Comparison of ENCODE assay signal across 3 cellular contexts in genomic region chr13:54174001-54174400, GRCh38.
"Had no signal": no experiment of that assay in that cellular context is flagged by ENCODE, and none has a peak within 500 bp of the region (broad histone marks: within the 10 kb centered on the region; RNA-seq: fewer than 3 reads in every experiment).

No MANE protein-coding gene starts in this region.

- H3K4me3 ChIP-seq: GM12878 had no signal

- ATAC-seq: GM12878 had no signal

- DNase-seq: GDM1, GF-D8 had no signal
